In the genomic region with DNA sequence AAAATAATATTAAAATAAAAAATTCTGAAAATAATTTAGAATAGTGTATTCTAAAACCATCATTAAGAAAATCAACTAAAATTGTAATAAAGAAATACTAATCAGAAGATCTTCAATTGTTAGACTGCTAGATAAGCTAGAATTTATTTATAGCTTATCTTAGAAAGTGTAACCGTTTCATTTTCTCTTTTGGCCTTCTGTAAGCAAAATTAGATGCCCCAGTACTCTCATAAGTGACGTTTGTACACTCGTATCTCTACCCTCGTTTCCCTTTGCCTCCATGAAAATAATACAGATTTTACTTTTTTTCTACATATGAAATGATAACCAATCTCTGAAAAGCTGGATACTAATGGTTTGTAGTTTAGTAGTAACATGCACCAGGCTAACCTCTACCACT, we compare ENCODE assay signal across 13 cellular contexts. TPM values are rescaled to one million over a fixed set of nuclear protein-coding genes. Genes with fewer than 3 reads are reported as not detected.
DNase-seq lines count a peak whose midpoint lies in the region; ATAC-seq, FAIRE-seq and TF ChIP-seq lines count a peak whose summit lies in the region.
"Had no signal": no experiment of that assay in that cellular context is flagged by ENCODE, and none has a peak within 500 bp of the region (broad histone marks: within the 10 kb centered on the region; RNA-seq: fewer than 3 reads in every experiment).

No MANE protein-coding gene starts in this region.

- H3K4me3 ChIP-seq in pancreas = no peak overlapping the region

- WGBS in pancreas, 2 donors = 54 to 61% methylated on average over 4 of the region's 4 CpGs

- TF ChIP-seq CTCF in GM20000 (IDR thresholded peaks at IDR 0.05; ENCODE audit: extremely low read depth, missing control alignments) (no peak), pancreas (IDR thresholded peaks at IDR 0.05) (no peak)

- peak; percentile 17 for FAIRE-seq in GM12892 (lab: Jason Lieb, UNC)
- peak; percentile 75 for FAIRE-seq in colon (lab: Jason Lieb, UNC)
- FAIRE-seq in pancreas (lab: Jason Lieb, UNC) = no peak
- FAIRE-seq: endothelial cell of umbilical vein had no signal

- H3K9me3 ChIP-seq in pancreas = no peaks in the 10 kb centered on the region

- H3K4me1 ChIP-seq in pancreas = peaks cover 0 to 7% (median 0%) of the 10 kb centered on the region in 3 donors

- H3K27ac ChIP-seq in pancreas = no peak overlapping the region

- DNase-seq in GM12892 (ENCODE audit: insufficient read length) (no peak), GM20000 (ENCODE audit: low spot score) (peak; percentile 36), pancreas (no peak), RKO (ENCODE audit: low spot score) (no peak), GM19240 (ENCODE audit: insufficient read length, low spot score) (no peak), A172 (ENCODE audit: low spot score) (no peak)
- DNase-seq: activated CD4-positive, alpha-beta T cell treated with anti-CD3 and anti-CD28 coated beads, Interleukin-2, amount 50 U/mL, for 48 hours; C1 segment of cervical spinal cord; immature natural killer cell had no signal

- no peaks in the 10 kb centered on the region for H3K27me3 ChIP-seq in pancreas

- intact Hi-C loops in pancreas (cut with DNase I) = no loop called here

- H3K36me3 ChIP-seq in pancreas = no peaks in the 10 kb centered on the region

- TF ChIP-seq POLR2A in GM12892 (IDR thresholded peaks at IDR 0.05; ENCODE audit: low read depth, low read length) = no peak

- ATAC-seq in HG03108 (IDR thresholded peaks at IDR 0.05; ENCODE audit: unreplicated experiment) = peak; percentile 40
- ATAC-seq in pancreas = no peak
- ATAC-seq: Right ventricle myocardium inferior had no signal

RNA-seq across cellular contexts. Expression of gene DSE, which starts 19.8 kb away (rescaled TPM):
- polyA plus RNA-seq in GM12892 (2012; ENCODE audit: missing spikeins) = 36.6 TPM
- total RNA-seq in pancreas = 10 to 100 TPM in 1 of 6 donors, 1 to 10 TPM in 5; 1.8 to 19.2 (median 3.9) TPM
- 1 to 10 TPM; 1.7 to 2.6 TPM for polyA plus RNA-seq in pancreas
- total RNA-seq in A172 (2014; rRNA removed; shearing (Covaris generic)) = 32.0 and 40.8 TPM in 2 replicates
